In the genomic region with DNA sequence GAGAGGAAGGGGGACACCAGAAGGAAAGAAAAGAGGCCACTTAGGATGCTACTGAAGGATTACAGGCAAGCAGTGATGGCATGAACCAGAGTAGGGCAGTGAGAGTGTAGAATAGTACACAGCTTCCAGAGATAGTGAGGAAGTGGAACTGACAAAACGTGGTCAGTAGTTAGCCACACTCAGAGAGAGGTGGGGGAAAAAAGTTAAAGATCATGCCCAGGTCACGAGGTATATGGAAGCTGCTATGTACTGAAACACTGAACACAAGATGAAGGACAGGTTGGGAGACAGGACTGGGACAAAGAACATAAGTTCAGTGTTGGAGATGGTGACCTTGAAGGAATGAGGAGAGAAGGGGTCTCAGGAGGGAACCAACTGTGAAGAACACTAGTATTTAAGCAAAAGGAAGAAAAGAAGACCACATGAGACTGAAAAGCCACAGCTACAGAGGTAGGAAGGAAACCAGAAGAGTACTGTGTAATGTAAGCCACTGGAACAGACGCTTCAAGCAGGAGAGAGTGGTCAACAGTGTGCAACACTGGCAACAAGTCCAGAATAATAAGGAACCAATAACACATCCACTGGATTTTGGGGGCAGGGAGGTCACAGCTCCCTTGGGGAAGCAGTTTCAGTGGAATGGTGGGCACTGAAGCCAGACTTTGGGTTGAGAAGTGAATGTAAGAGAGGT, we compare ENCODE assay signal across 11 cellular contexts. TPM values are rescaled to one million over a fixed set of nuclear protein-coding genes. Genes with fewer than 3 reads are reported as not detected.
DNase-seq lines count a peak whose midpoint lies in the region; ATAC-seq and TF ChIP-seq lines count a peak whose summit lies in the region.
"Had no signal": no experiment of that assay in that cellular context is flagged by ENCODE, and none has a peak within 500 bp of the region (broad histone marks: within the 10 kb centered on the region; RNA-seq: fewer than 3 reads in every experiment).

No MANE protein-coding gene starts in this region.

- ATAC-seq in CD8-positive, alpha-beta T cell, result peak; percentile 24
- ATAC-seq in GM19438 (IDR thresholded peaks at IDR 0.05; ENCODE audit: low read depth, unreplicated experiment) (peak; percentile 62), HG03108 (IDR thresholded peaks at IDR 0.05; ENCODE audit: unreplicated experiment) (peak; percentile 74)
- ATAC-seq in central memory CD8-positive, alpha-beta T cell (replicated peaks; ENCODE audit: extremely low read depth, poor library complexity, severe bottlenecking), result peak; percentile 52

- 62 to 71% methylated on average over 3 of the region's 3 CpGs for WGBS in transverse colon (ENCODE audit: low coverage in 1 of 2), 2 donors

- POLR2A ChIA-PET in CD8-positive, alpha-beta T cell (lab: Charles Lee), result interaction anchor here (0.8 kb wide), 1 partner anchor 15 kb away, joined by 3 read pairs; no protein-coding TSS in a partner anchor

- no peak for TF ChIP-seq EP300 in transverse colon (IDR thresholded peaks at IDR 0.05; ENCODE audit: low read depth)

- H3K36me3 Mint-ChIP-seq in CD8-positive, alpha-beta T cell, result peaks cover 17% of the 10 kb centered on the region
- peaks cover 8% of the 10 kb centered on the region for H3K36me3 Mint-ChIP-seq in central memory CD8-positive, alpha-beta T cell (ENCODE audit: insufficient read depth)
- H3K36me3 Mint-ChIP-seq in activated naive CD8-positive, alpha-beta T cell treated with anti-CD3 and anti-CD28 coated beads for 36 hours, result peaks cover 20% of the 10 kb centered on the region

- no peaks in the 10 kb centered on the region for H3K27me3 Mint-ChIP-seq in CD8-positive, alpha-beta T cell (ENCODE audit: low read depth)
- no peaks in the 10 kb centered on the region for H3K27me3 Mint-ChIP-seq in central memory CD8-positive, alpha-beta T cell
- H3K27me3 Mint-ChIP-seq in activated naive CD8-positive, alpha-beta T cell treated with anti-CD3 and anti-CD28 coated beads for 36 hours, result no peaks in the 10 kb centered on the region
- H3K27me3 Mint-ChIP-seq: stimulated activated naive CD8-positive, alpha-beta T cell treated with anti-CD3 and anti-CD28 coated beads, Interleukin-15, Interleukin-2, amounts not matched to agents 100 ng/mL and 50 ng/mL, for 24 hours had no signal

- H3K4me1 Mint-ChIP-seq in CD8-positive, alpha-beta T cell (ENCODE audit: low read depth), result peaks cover 16% of the 10 kb centered on the region
- peaks cover 22% of the 10 kb centered on the region for H3K4me1 Mint-ChIP-seq in central memory CD8-positive, alpha-beta T cell
- H3K4me1 Mint-ChIP-seq in activated naive CD8-positive, alpha-beta T cell treated with anti-CD3 and anti-CD28 coated beads for 36 hours, result peaks cover 7% of the 10 kb centered on the region

- no peak overlapping the region for H3K27ac Mint-ChIP-seq in CD8-positive, alpha-beta T cell
- H3K27ac Mint-ChIP-seq in central memory CD8-positive, alpha-beta T cell (ENCODE audit: low read depth), result no peak overlapping the region
- H3K27ac Mint-ChIP-seq in activated naive CD8-positive, alpha-beta T cell treated with anti-CD3 and anti-CD28 coated beads for 36 hours, result no peak overlapping the region

- intact Hi-C loops in CD8-positive, alpha-beta T cell (cut with DNase I, micrococcal nuclease), result no loop called here
- intact Hi-C loops in transverse colon (cut with DNase I; ENCODE audit: low total_unique reads), result no loop called here

- H3K4me3 ChIP-seq in CD8-positive, alpha-beta T cell (ENCODE audit: low read depth, low read length), result no peak overlapping the region
- no peak overlapping the region for H3K4me3 ChIP-seq in effector memory CD4-positive, alpha-beta T cell (ENCODE audit: insufficient read depth, low read depth, low read length, poor library complexity, severe bottlenecking)
- no peak overlapping the region for H3K4me3 ChIP-seq in transverse colon

- no peak overlapping the region for H3K27ac ChIP-seq in CD8-positive, alpha-beta T cell (ENCODE audit: low read depth, low read length)
- H3K27ac ChIP-seq in effector memory CD4-positive, alpha-beta T cell (ENCODE audit: insufficient read depth, low read length, poor library complexity, severe bottlenecking), result no peak overlapping the region
- no peak overlapping the region for H3K27ac ChIP-seq in transverse colon

- no peaks in the 10 kb centered on the region for H3K27me3 ChIP-seq in CD8-positive, alpha-beta T cell (ENCODE audit: insufficient read depth, low read length)
- H3K27me3 ChIP-seq in effector memory CD4-positive, alpha-beta T cell (replicated peaks; ENCODE audit: control insufficient read depth, insufficient read depth, low read length, poor library complexity, severe bottlenecking), result no peaks in the 10 kb centered on the region
- H3K27me3 ChIP-seq in transverse colon, result no peaks in the 10 kb centered on the region

- no peaks in the 10 kb centered on the region for H3K9me3 Mint-ChIP-seq in CD8-positive, alpha-beta T cell
- H3K9me3 Mint-ChIP-seq in central memory CD8-positive, alpha-beta T cell, result no peaks in the 10 kb centered on the region
- no peaks in the 10 kb centered on the region for H3K9me3 Mint-ChIP-seq in activated naive CD8-positive, alpha-beta T cell treated with anti-CD3 and anti-CD28 coated beads for 36 hours
- H3K9me3 Mint-ChIP-seq: nephron; stimulated activated naive CD8-positive, alpha-beta T cell treated with anti-CD3 and anti-CD28 coated beads, Interleukin-15, Interleukin-2, amounts not matched to agents 100 ng/mL and 50 ng/mL, for 24 hours had no signal

- peaks cover 7% of the 10 kb centered on the region for H3K4me1 ChIP-seq in CD8-positive, alpha-beta T cell (ENCODE audit: insufficient read depth, low read length)
- H3K4me1 ChIP-seq in effector memory CD4-positive, alpha-beta T cell (ENCODE audit: control insufficient read depth, insufficient read depth, low read length, poor library complexity, severe bottlenecking), result no peaks in the 10 kb centered on the region
- H3K4me1 ChIP-seq in transverse colon, result peaks cover 2 to 18% (median 6%) of the 10 kb centered on the region in 4 donors

- no peak for TF ChIP-seq POLR2A in transverse colon (IDR thresholded peaks at IDR 0.05)

- in situ Hi-C loops in transverse colon (cut with MboI; ENCODE audit: low pct_ligation_motif_present in 1 of 4, low pct_unique_long_range_greater_than_20kb in 1 of 4, low sequenced_read_pairs in 3 of 4), result no loop called here

- H3K9me3 ChIP-seq in CD8-positive, alpha-beta T cell (ENCODE audit: low read length), result no peaks in the 10 kb centered on the region
- no peaks in the 10 kb centered on the region for H3K9me3 ChIP-seq in effector memory CD4-positive, alpha-beta T cell (ENCODE audit: control insufficient read depth, low read length)
- H3K9me3 ChIP-seq in transverse colon, result no peaks in the 10 kb centered on the region

- H3K36me3 ChIP-seq in CD8-positive, alpha-beta T cell (ENCODE audit: insufficient read depth, low read length), result no peaks in the 10 kb centered on the region
- H3K36me3 ChIP-seq in effector memory CD4-positive, alpha-beta T cell (ENCODE audit: control insufficient read depth, insufficient read depth, low read length), result peaks cover 9% of the 10 kb centered on the region
- no peaks in the 10 kb centered on the region for H3K36me3 ChIP-seq in transverse colon

- H3K4me3 Mint-ChIP-seq in CD8-positive, alpha-beta T cell, result no peak overlapping the region
- H3K4me3 Mint-ChIP-seq in central memory CD8-positive, alpha-beta T cell, result no peak overlapping the region
- H3K4me3 Mint-ChIP-seq in activated naive CD8-positive, alpha-beta T cell treated with anti-CD3 and anti-CD28 coated beads for 36 hours, result no peak overlapping the region
- H3K4me3 Mint-ChIP-seq: nephron; stimulated activated naive CD8-positive, alpha-beta T cell treated with anti-CD3 and anti-CD28 coated beads, Interleukin-15, Interleukin-2, amounts not matched to agents 100 ng/mL and 50 ng/mL, for 24 hours had no signal

- no peak for TF ChIP-seq CTCF in CD8-positive, alpha-beta T cell (IDR thresholded peaks at IDR 0.05)
- no peak for TF ChIP-seq CTCF in transverse colon (IDR thresholded peaks at IDR 0.05)

- DNase-seq in CD8-positive, alpha-beta T cell, result no peak
- no peak for DNase-seq in central memory CD8-positive, alpha-beta T cell (ENCODE audit: low spot score in 2 of 2)
- no peak for DNase-seq in NCI-H146 (lab: John Stamatoyannopoulos, UW)
- DNase-seq in effector memory CD4-positive, alpha-beta T cell, result no peak
- DNase-seq in transverse colon, result no peak
- no peak for DNase-seq in activated naive CD8-positive, alpha-beta T cell treated with anti-CD3 and anti-CD28 coated beads for 36 hours
- DNase-seq: EL had no signal

- CTCF ChIA-PET in CD8-positive, alpha-beta T cell (lab: Charles Lee), result interaction anchor here (0.9 kb wide), 1 partner anchor 57 kb away, joined by 3 read pairs; no protein-coding TSS in a partner anchor

RNA-seq across cellular contexts. Expression of a gene that starts 45.5 kb away (rescaled TPM):
- 100 to 1,000 TPM; 189 to 200 TPM for total RNA-seq in CD8-positive, alpha-beta T cell
- 10 to 100 TPM in 3 of 4 donors, 1 to 10 TPM in 1; 5.8 to 46.8 (median 19.7) TPM for total RNA-seq in transverse colon
- 10 to 100 TPM; 41.9 to 45.6 TPM for total RNA-seq in activated naive CD8-positive, alpha-beta T cell treated with anti-CD3 and anti-CD28 coated beads for 36 hours

Comparison
In these comparisons a context has a peak if more than half of its experiments do, and no peak if none do; other contexts are left out.
1. ATAC-seq: peak in every context shown above with its lines; median percentile 74 in HG03108; 62 in GM19438; 52 in central memory CD8-positive, alpha-beta T cell; 24 in CD8-positive, alpha-beta T cell.